ENCODE assay signal across 1 cellular context in genomic region chr1:93447481-93448291, GRCh38.
TF ChIP-seq lines count a peak whose summit lies in the region.

Gene FNBP1L, plus strand, starts transcription at chr1:93448118. Its CDS starts 164 bp downstream, at chr1:93448282.

TF ChIP-seq in HEK293, 187 proteins besides CTCF, POLR2A, EP300 and RAD21 (continued from another document):
- TF ChIP-seq ZNF513 (tag by site-specific recombination; IDR thresholded peaks at IDR 0.05) = no peak
- no peak for TF ChIP-seq ZBTB21 (tag by site-specific recombination; IDR thresholded peaks at IDR 0.05)
- peak; percentile 37; the same call in 1 of the 2 replicates for TF ChIP-seq ZBTB48 (tag by site-specific recombination; IDR thresholded peaks at IDR 0.05)
- no peak for TF ChIP-seq ZNF19 (tag by site-specific recombination; IDR thresholded peaks at IDR 0.05; ENCODE audit: low read depth)
- no peak for TF ChIP-seq REPIN1 (tag by site-specific recombination; IDR thresholded peaks at IDR 0.05; ENCODE audit: low read depth)
- no peak for TF ChIP-seq IKZF3 (tag by site-specific recombination; IDR thresholded peaks at IDR 0.05)
- TF ChIP-seq ZNF560 (tag by site-specific recombination; IDR thresholded peaks at IDR 0.05; ENCODE audit: borderline replicate concordance) = no peak
- peak; percentile 75; the same call in 1 of the 2 replicates for TF ChIP-seq PBX3 (CRISPR knock-in tag; IDR thresholded peaks at IDR 0.05)
- no peak for TF ChIP-seq WT1 (tag by site-specific recombination; IDR thresholded peaks at IDR 0.05)
- TF ChIP-seq ZNF692 (tag by site-specific recombination; IDR thresholded peaks at IDR 0.05) = no peak
- no peak for TF ChIP-seq YY2 (tag by site-specific recombination; IDR thresholded peaks at IDR 0.05)
- no peak for TF ChIP-seq ZFP41 (tag by site-specific recombination; IDR thresholded peaks at IDR 0.05; ENCODE audit: borderline replicate concordance)
- no peak for TF ChIP-seq PRDM2 (tag by site-specific recombination; IDR thresholded peaks at IDR 0.05; ENCODE audit: borderline replicate concordance)
- TF ChIP-seq AEBP2 (tag by site-specific recombination; IDR thresholded peaks at IDR 0.05; ENCODE audit: borderline replicate concordance) = no peak
- no peak for TF ChIP-seq ZSCAN18 (tag by site-specific recombination; IDR thresholded peaks at IDR 0.05)
- 0 out of 2 replicates have a peak, but pooled peaks have one; percentile 42 for TF ChIP-seq KLF9 (tag by site-specific recombination; IDR thresholded peaks at IDR 0.05; ENCODE audit: low read depth)
- no peak for TF ChIP-seq ZNF530 (tag by site-specific recombination; IDR thresholded peaks at IDR 0.05; ENCODE audit: low read depth)
- TF ChIP-seq ZSCAN30 (tag by site-specific recombination; IDR thresholded peaks at IDR 0.05) = no peak
- TF ChIP-seq ZNF76 (tag by site-specific recombination; IDR thresholded peaks at IDR 0.05; ENCODE audit: borderline replicate concordance, low read depth) = peak; percentile 80
- TF ChIP-seq ZSCAN5A (tag by site-specific recombination; IDR thresholded peaks at IDR 0.05) = no peak
- TF ChIP-seq ZNF580 (tag by site-specific recombination; IDR thresholded peaks at IDR 0.05) = no peak
- no peak for TF ChIP-seq KLF1 (tag by site-specific recombination; IDR thresholded peaks at IDR 0.05)
- TF ChIP-seq PATZ1 (tag by site-specific recombination; IDR thresholded peaks at IDR 0.05) = peak; percentile 52
- no peak; the same call in 1 of the 2 replicates for TF ChIP-seq EGR2 (tag by site-specific recombination; IDR thresholded peaks at IDR 0.05; ENCODE audit: low read depth)
- TF ChIP-seq ZNF548 (tag by site-specific recombination; IDR thresholded peaks at IDR 0.05) = no peak
- no peak for TF ChIP-seq MYNN (tag by site-specific recombination; IDR thresholded peaks at IDR 0.05; ENCODE audit: borderline replicate concordance)
